In genomic region chr10:80855348-80855971, GRCh38 we compare ENCODE assay signal across 1 cellular context.
TF ChIP-seq lines count a peak whose summit lies in the region.

No MANE protein-coding gene starts in this region.

TF ChIP-seq in liver, 16 proteins besides CTCF, POLR2A, EP300 and RAD21 (continued from another document):
- TF ChIP-seq REST (IDR thresholded peaks at IDR 0.05), result no peak
- no peak for TF ChIP-seq HNF4G (IDR thresholded peaks at IDR 0.05)
- no peak for TF ChIP-seq HNF4A (conservative IDR thresholded peaks at IDR 0.05)
- no peak for TF ChIP-seq EGR1 (IDR thresholded peaks at IDR 0.05; ENCODE audit: low read depth in 2 of 2)
- no peak for TF ChIP-seq NR2F2 (IDR thresholded peaks at IDR 0.05)
- no peak for TF ChIP-seq RXRA (IDR thresholded peaks at IDR 0.05)
- TF ChIP-seq FOXA2 (IDR thresholded peaks at IDR 0.05), result no peak
- TF ChIP-seq ZBTB33 (IDR thresholded peaks at IDR 0.05), result no peak
- TF ChIP-seq JUND (IDR thresholded peaks at IDR 0.05), result no peak
- TF ChIP-seq YY1 (IDR thresholded peaks at IDR 0.05), result no peak
- TF ChIP-seq SP1 (IDR thresholded peaks at IDR 0.05), result no peak
